26 cellular contexts compared by ENCODE assay signal in genomic region chr9:14173730-14174129, GRCh38.
DNase-seq lines count a peak whose midpoint lies in the region; ATAC-seq and TF ChIP-seq lines count a peak whose summit lies in the region.
"Had no signal": no experiment of that assay in that cellular context is flagged by ENCODE, and none has a peak within 500 bp of the region (broad histone marks: within the 10 kb centered on the region; RNA-seq: fewer than 3 reads in every experiment).

No MANE protein-coding gene starts in this region.

- H3K9me3 ChIP-seq in PC-9 (ENCODE audit: insufficient read depth, low read depth): no peaks in the 10 kb centered on the region
- H3K9me3 ChIP-seq: A549 had no signal

- no peaks in the 10 kb centered on the region for H3K27me3 ChIP-seq in PC-9 (ENCODE audit: insufficient read depth, low read depth)

- H3K4me1 Mint-ChIP-seq in activated T-helper 17 cell treated with anti-CD3 and anti-CD28 coated beads, Interleukin-2, amount 50 U/mL, for 72 hours: no peaks in the 10 kb centered on the region
- H3K4me1 Mint-ChIP-seq: activated naive CD8-positive, alpha-beta T cell treated with anti-CD3 and anti-CD28 coated beads, Interleukin-2, amount 10 ng/mL, durations not matched to agents 7 days and 5 days; B cell; naive B cell; T-cell had no signal

- no peak for TF ChIP-seq CTCF in PC-9 (conservative IDR thresholded peaks at IDR 0.05)

- no peak overlapping the region for H3K4me3 ChIP-seq in PC-9
- H3K4me3 ChIP-seq: A549, GM12878, smooth muscle cell had no signal

- DNase-seq in NCI-H146 (lab: John Stamatoyannopoulos, UW): peak; percentile 27
- no peak for DNase-seq in NCI-H146 treated with DMSO at 0.1 percent for 48 hours (lab: John Stamatoyannopoulos, UW; ENCODE audit: unreplicated experiment)
- DNase-seq in DMS79 (lab: John Stamatoyannopoulos, UW): peak; percentile 10
- peak; percentile 38 for DNase-seq in NCI-H2227 treated with DMSO at 0.1 percent for 48 hours (lab: John Stamatoyannopoulos, UW)
- peak; percentile 41 for DNase-seq in left ventricle myocardium superior
- no peak for DNase-seq in putamen (ENCODE audit: low spot score)
- DNase-seq in PC-9: no peak
- DNase-seq: activated CD4-positive, alpha-beta T cell treated with anti-CD3 and anti-CD28 coated beads, Interleukin-2, amount 50 U/mL, for 48 hours; activated CD8-positive, alpha-beta memory T cell treated with anti-CD3 and anti-CD28 coated beads, Interleukin-2, amount 50 U/mL, for 48 hours; activated effector memory CD4-positive, alpha-beta T cell treated with Interleukin-2 at 50 U/mL for 16 hours; activated naive CD8-positive, alpha-beta T cell treated with anti-CD3 and anti-CD28 coated beads, Interleukin-2, amount 10 ng/mL, durations not matched to agents 7 days and 5 days; cerebellar nuclear complex; GOT3; KG1; mesendoderm; naive B cell; NCI-H2107; SHP77; stimulated activated CD4-positive, alpha-beta T cell treated with anti-CD3 and anti-CD28 coated beads, Interleukin-2, amount 100 ng/mL, for 24 hours; T-cell had no signal

- no peaks in the 10 kb centered on the region for H3K9me2 ChIP-seq in PC-9 (ENCODE audit: insufficient read depth)

- no peak overlapping the region for H3K4me3 Mint-ChIP-seq in activated T-helper 17 cell treated with anti-CD3 and anti-CD28 coated beads, Interleukin-2, amount 50 U/mL, for 72 hours
- H3K4me3 Mint-ChIP-seq: activated naive CD8-positive, alpha-beta T cell treated with anti-CD3 and anti-CD28 coated beads, Interleukin-2, amount 10 ng/mL, durations not matched to agents 7 days and 5 days; B cell; naive B cell; T-cell had no signal

- no TSS peak for BruUV-seq in PC-9 (replicated peaks; lab: Mats Ljungman, UMichigan)

- H3K79me2 ChIP-seq in PC-9 (ENCODE audit: low read depth): 0 out of 2 replicates have a peak, but pooled peaks cover 4% of the 10 kb centered on the region

- H4K20me1 ChIP-seq in PC-9 (ENCODE audit: insufficient read depth): no peaks in the 10 kb centered on the region

- POLR2A ChIA-PET in PC-9 (lab: Charles Lee; ENCODE audit: unreplicated experiment): no interaction called here

- ATAC-seq in left ventricle myocardium superior: no peak
- no peak for ATAC-seq in activated T-helper 17 cell treated with anti-CD3 and anti-CD28 coated beads, Interleukin-2, amount 50 U/mL, for 72 hours (replicated peaks)
- ATAC-seq: A549, GM12878, T-cell had no signal

- no peak overlapping the region for H3K4me2 ChIP-seq in PC-9
- H3K4me2 ChIP-seq: A549, smooth muscle cell had no signal

- H3K27me3 Mint-ChIP-seq in activated T-helper 17 cell treated with anti-CD3 and anti-CD28 coated beads, Interleukin-2, amount 50 U/mL, for 72 hours: no peaks in the 10 kb centered on the region
- H3K27me3 Mint-ChIP-seq: activated naive CD8-positive, alpha-beta T cell treated with anti-CD3 and anti-CD28 coated beads, Interleukin-2, amount 10 ng/mL, durations not matched to agents 7 days and 5 days; B cell; naive B cell had no signal

- H3K36me3 Mint-ChIP-seq in activated T-helper 17 cell treated with anti-CD3 and anti-CD28 coated beads, Interleukin-2, amount 50 U/mL, for 72 hours (ENCODE audit: low read depth): no peaks in the 10 kb centered on the region
- H3K36me3 Mint-ChIP-seq: activated naive CD8-positive, alpha-beta T cell treated with anti-CD3 and anti-CD28 coated beads, Interleukin-2, amount 10 ng/mL, durations not matched to agents 7 days and 5 days; naive B cell; T-cell had no signal

- no peaks in the 10 kb centered on the region for H3K36me3 ChIP-seq in PC-9 (ENCODE audit: low read depth)

- H2AFZ ChIP-seq in PC-9: no peak overlapping the region

- H3K4me1 ChIP-seq in PC-9 (replicated peaks; ENCODE audit: insufficient read depth): peaks cover 20% of the 10 kb centered on the region

- intact Hi-C loops in left ventricle myocardium superior (cut with micrococcal nuclease) (no loop called here), PC-9 (cut with micrococcal nuclease; ENCODE audit: unreplicated experiment) (loop anchor here (5.0 kb wide), 1 partner anchor 49 kb away; no protein-coding TSS in a partner anchor)

- H3F3A ChIP-seq in PC-9 (ENCODE audit: insufficient read depth, low read depth): no peaks in the 10 kb centered on the region; the same call in 1 of the 2 replicates

- no peak overlapping the region for H3K27ac Mint-ChIP-seq in activated T-helper 17 cell treated with anti-CD3 and anti-CD28 coated beads, Interleukin-2, amount 50 U/mL, for 72 hours
- H3K27ac Mint-ChIP-seq: activated naive CD8-positive, alpha-beta T cell treated with anti-CD3 and anti-CD28 coated beads, Interleukin-2, amount 10 ng/mL, durations not matched to agents 7 days and 5 days; B cell; naive B cell; T-cell had no signal

- CTCF ChIA-PET in PC-9 (lab: Charles Lee): no interaction called here

- H3K27ac ChIP-seq in PC-9: no peak overlapping the region
- H3K27ac ChIP-seq: A549, epithelial cell of prostate had no signal

- no peaks in the 10 kb centered on the region for H3K9me3 Mint-ChIP-seq in activated T-helper 17 cell treated with anti-CD3 and anti-CD28 coated beads, Interleukin-2, amount 50 U/mL, for 72 hours
- H3K9me3 Mint-ChIP-seq: activated naive CD8-positive, alpha-beta T cell treated with anti-CD3 and anti-CD28 coated beads, Interleukin-2, amount 10 ng/mL, durations not matched to agents 7 days and 5 days had no signal

Comparison
In these comparisons a context has a peak if more than half of its experiments do, and no peak if none do; other contexts are left out.
1. DNase-seq: peak in NCI-H146 (single experiment), DMS79 (single experiment), NCI-H2227 treated with DMSO at 0.1 percent for 48 hours (single experiment) and left ventricle myocardium superior (single experiment); none in NCI-H146 treated with DMSO at 0.1 percent for 48 hours (single experiment), putamen (single experiment) and PC-9 (0 of 2).